In genomic region chr3:25033407-25034029, GRCh38 we compare ENCODE assay signal across 8 cellular contexts.
DNase-seq lines count a peak whose midpoint lies in the region; ATAC-seq and TF ChIP-seq lines count a peak whose summit lies in the region.

No MANE protein-coding gene starts in this region.

- H3K9me3 Mint-ChIP-seq in natural killer cell = no peaks in the 10 kb centered on the region
- H3K9me3 Mint-ChIP-seq in natural killer cell treated with Interleukin-12 subunit alpha and Interleukin-12 subunit beta and Interleukin-15 and Interleukin-18, amount 100 ng/mL, for 72 hours = no peaks in the 10 kb centered on the region

- DNase-seq in natural killer cell = no peak
- no peak for DNase-seq in natural killer cell treated with Interleukin-12 subunit alpha and Interleukin-12 subunit beta and Interleukin-15 and Interleukin-18, amount 100 ng/mL, for 72 hours (ENCODE audit: low spot score)
- DNase-seq in H7 = peak; percentile 42
- DNase-seq in LHCN-M2 (ENCODE audit: low read depth) = peak; percentile 19
- peak; percentile 12 for DNase-seq in UCSD-AML1 (lab: John Stamatoyannopoulos, UW; ENCODE audit: unreplicated experiment)
- peak; percentile 49 for DNase-seq in Right ventricle myocardium superior
- no peak for DNase-seq in retinal pigment epithelial cell (ENCODE audit: low read depth)
- no peak for DNase-seq in stimulated activated naive CD4-positive, alpha-beta T cell (lab: John Stamatoyannopoulos, UW)

- no peaks in the 10 kb centered on the region for H3K4me1 Mint-ChIP-seq in natural killer cell
- no peaks in the 10 kb centered on the region for H3K4me1 Mint-ChIP-seq in natural killer cell treated with Interleukin-12 subunit alpha and Interleukin-12 subunit beta and Interleukin-15 and Interleukin-18, amount 100 ng/mL, for 72 hours (ENCODE audit: low read depth in 2 of 2)

- H3K27ac Mint-ChIP-seq in natural killer cell = no peak overlapping the region
- H3K27ac Mint-ChIP-seq in natural killer cell treated with Interleukin-12 subunit alpha and Interleukin-12 subunit beta and Interleukin-15 and Interleukin-18, amount 100 ng/mL, for 72 hours = no peak overlapping the region

- no peak overlapping the region for H3K4me3 Mint-ChIP-seq in natural killer cell
- H3K4me3 Mint-ChIP-seq in natural killer cell treated with Interleukin-12 subunit alpha and Interleukin-12 subunit beta and Interleukin-15 and Interleukin-18, amount 100 ng/mL, for 72 hours = no peak overlapping the region

- TF ChIP-seq CTCF in natural killer cell (IDR thresholded peaks at IDR 0.05) (peak; percentile 54), retinal pigment epithelial cell (conservative IDR thresholded peaks at IDR 0.05; ENCODE audit: low read depth, low read length) (peak; percentile 81)

- no peaks in the 10 kb centered on the region for H3K27me3 ChIP-seq in H7 (ENCODE audit: control insufficient read depth, insufficient read depth, low read length)

- H3K4me3 ChIP-seq in H7 (ENCODE audit: insufficient read depth, low read depth, low read length) (no peak overlapping the region), retinal pigment epithelial cell (ENCODE audit: low read length) (no peak overlapping the region)

- H3K27me3 Mint-ChIP-seq in natural killer cell (ENCODE audit: low read depth in 2 of 2) = peaks cover 0 to 4% of the 10 kb centered on the region in 2 donors
- peaks cover 3 to 7% of the 10 kb centered on the region in 2 donors for H3K27me3 Mint-ChIP-seq in natural killer cell treated with Interleukin-12 subunit alpha and Interleukin-12 subunit beta and Interleukin-15 and Interleukin-18, amount 100 ng/mL, for 72 hours

- no peaks in the 10 kb centered on the region for H3K36me3 ChIP-seq in H7 (replicated peaks; ENCODE audit: control insufficient read depth, insufficient read depth, low read length)

- ATAC-seq in natural killer cell = peak in 1 of 3 donors; percentile 47
- no peak for ATAC-seq in natural killer cell treated with Interleukin-12 subunit alpha and Interleukin-12 subunit beta and Interleukin-15 and Interleukin-18, amount 100 ng/mL, for 72 hours
- peak; percentile 77 for ATAC-seq in Right ventricle myocardium superior (ENCODE audit: poor library complexity)

- H3K36me3 Mint-ChIP-seq in natural killer cell = no peaks in the 10 kb centered on the region
- H3K36me3 Mint-ChIP-seq in natural killer cell treated with Interleukin-12 subunit alpha and Interleukin-12 subunit beta and Interleukin-15 and Interleukin-18, amount 100 ng/mL, for 72 hours = no peaks in the 10 kb centered on the region

- intact Hi-C loops in natural killer cell (cut with micrococcal nuclease) (loop anchor here (2.0 kb wide), 1 partner anchor 353 kb away; no protein-coding TSS in a partner anchor), Right ventricle myocardium superior (cut with DNase I) (no loop called here)

Comparison
In these comparisons a context has a peak if more than half of its experiments do, and no peak if none do; other contexts are left out.
1. DNase-seq: peak in H7 (single experiment), LHCN-M2 (single experiment), UCSD-AML1 (single experiment) and Right ventricle myocardium superior (single experiment); none in natural killer cell (single experiment), natural killer cell treated with Interleukin-12 subunit alpha and Interleukin-12 subunit beta and Interleukin-15 and Interleukin-18, amount 100 ng/mL, for 72 hours (single experiment), retinal pigment epithelial cell (single experiment) and stimulated activated naive CD4-positive, alpha-beta T cell (0 of 6).